ENCODE assay signal across 14 cellular contexts in genomic region chr5:59204114-59204897, GRCh38.
"Had no signal": no experiment of that assay in that cellular context is flagged by ENCODE, and none has a peak within 500 bp of the region (broad histone marks: within the 10 kb centered on the region; RNA-seq: fewer than 3 reads in every experiment).

No MANE protein-coding gene starts in this region.

- H3K27ac ChIP-seq: epithelial cell of prostate had no signal

- ATAC-seq: left lobe of liver; stimulated activated naive B cell treated with anti-CD40 and anti-IgM and Interleukin-4, amounts not matched to agents 10 μg/mL and 1 μg/mL and 100 μg/mL, for 72 hours had no signal

- DNase-seq: activated B cell treated with CpG ODN at 0.5 μM for 24 hours; activated CD4-positive, alpha-beta T cell treated with anti-CD3 and anti-CD28 coated beads for 48 hours; activated naive CD8-positive, alpha-beta T cell treated with anti-CD3 and anti-CD28 coated beads for 36 hours; amygdala; cerebellar nuclear complex; dermis blood vessel endothelial cell; hippocampal formation; mesenchymal stem cell; occipital lobe; stimulated activated CD4-positive, alpha-beta T cell treated with anti-CD3 and anti-CD28 coated beads, Interleukin-2, amount 100 ng/mL, for 48 hours; stimulated activated naive B cell treated with anti-CD40 and anti-IgM and Interleukin-4, amounts not matched to agents 10 μg/mL and 1 μg/mL and 100 μg/mL, for 72 hours; T-helper 2 cell had no signal
